Comparison of ENCODE assay signal across 8 cellular contexts in the genomic region with DNA sequence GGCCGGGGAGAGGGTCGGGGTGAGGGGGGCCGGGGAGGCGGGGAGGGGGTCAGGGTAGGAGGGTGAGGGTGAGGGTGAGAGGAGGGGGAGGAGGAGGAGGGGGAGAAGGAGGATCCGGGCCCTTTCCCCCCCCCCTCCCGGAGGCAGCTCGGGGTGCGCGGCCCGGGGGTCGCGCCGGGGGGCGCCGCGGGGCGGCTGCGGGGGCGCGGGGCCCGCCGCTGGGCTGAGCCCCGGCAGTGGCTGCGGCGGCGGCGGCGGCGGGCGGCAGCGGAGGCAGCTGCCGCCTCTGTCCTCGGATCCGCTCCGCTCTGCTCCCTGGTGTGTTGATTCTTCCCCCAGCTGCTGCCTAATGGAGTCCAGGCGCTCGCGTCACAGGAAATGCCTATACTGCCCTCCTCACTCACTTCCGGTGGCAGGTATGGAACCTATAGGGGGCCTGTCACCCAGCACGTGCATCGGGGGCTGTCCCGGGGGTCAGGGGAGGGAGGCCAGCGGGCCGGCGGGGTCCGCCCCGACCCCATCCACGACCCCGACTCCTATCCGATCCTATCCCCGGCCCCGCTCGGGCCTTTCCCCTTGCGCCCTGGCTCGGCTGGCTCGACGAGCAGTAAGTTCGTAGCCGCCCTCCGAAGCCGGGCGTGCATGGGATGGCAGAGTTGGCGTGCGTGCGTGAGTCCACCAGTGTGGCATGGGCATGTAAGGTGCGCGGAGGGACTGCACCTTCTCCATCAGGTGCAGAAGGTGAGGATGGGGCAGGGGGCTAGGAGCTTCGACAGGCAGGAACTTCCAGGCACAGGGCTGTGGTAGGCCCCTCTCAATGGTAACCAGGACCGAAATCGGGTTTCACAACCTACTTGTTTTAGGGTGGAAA. TPM values are rescaled to one million over a fixed set of nuclear protein-coding genes. Genes with fewer than 3 reads are reported as not detected.
DNase-seq lines count a peak whose midpoint lies in the region; ATAC-seq and TF ChIP-seq lines count a peak whose summit lies in the region.

WDR26 (minus strand) TSS at position 351 of the 871 bp plus-strand sequence.

- intact Hi-C loops in activated B cell treated with CpG ODN at 0.5 μM for 24 hours (cut with micrococcal nuclease), result loop anchor here (1.0 to 10.0 kb wide), 8 partner anchors 23 to 1973 kb away; partner anchors contain the start of genes CNIH4, DEGS1, FBXO28 and LBR

- H3K27ac Mint-ChIP-seq in activated B cell treated with CpG ODN at 0.5 μM for 24 hours, result peak within 1 kb of the TSS; percentile 97

- peaks cover 25% of the 10 kb centered on the region for H3K36me3 Mint-ChIP-seq in activated B cell treated with CpG ODN at 0.5 μM for 24 hours (ENCODE audit: low read depth)

- H3K4me1 Mint-ChIP-seq in activated B cell treated with CpG ODN at 0.5 μM for 24 hours, result peaks cover 47% of the 10 kb centered on the region

- POLR2A ChIA-PET in activated B cell treated with CpG ODN at 0.5 μM for 24 hours (lab: Charles Lee), result interaction anchor here (0.6 to 1.7 kb wide), 7 partner anchors 9 to 1906 kb away, joined by 3 to 7 read pairs (median 5); no protein-coding TSS in a partner anchor

- no peaks in the 10 kb centered on the region for H3K9me3 Mint-ChIP-seq in activated B cell treated with CpG ODN at 0.5 μM for 24 hours

- peak; percentile 92 for ATAC-seq in GM18873 (IDR thresholded peaks at IDR 0.05; ENCODE audit: low FRiP score, unreplicated experiment)
- peak; percentile 88 for ATAC-seq in HG03108 (IDR thresholded peaks at IDR 0.05; ENCODE audit: unreplicated experiment)
- ATAC-seq in activated B cell treated with CpG ODN at 0.5 μM for 24 hours (ENCODE audit: low read depth), result peak; percentile 85

- H3K4me3 Mint-ChIP-seq in activated B cell treated with CpG ODN at 0.5 μM for 24 hours, result peak within 1 kb of the TSS; percentile 96

- peak within 1 kb of the TSS; percentile 83 to 93 for H3K4me3 ChIP-seq in cardiac fibroblast (replicated peaks in 1 of 2; ENCODE audit: low read depth in 2 of 2, low read length in 2 of 2)

- H3K27me3 Mint-ChIP-seq in activated B cell treated with CpG ODN at 0.5 μM for 24 hours, result no peaks in the 10 kb centered on the region

- DNase-seq in AG08396 (ENCODE audit: low spot score) (peak; percentile 80), NCI-H345 (lab: John Stamatoyannopoulos, UW) (peak; percentile 81), activated B cell treated with CpG ODN at 0.5 μM for 24 hours (peak; percentile 74), cardiac fibroblast (ENCODE audit: low read depth in 2 of 2) (peak; percentile 76 to 77), inferior parietal cortex (ENCODE audit: extremely low spot score) (peak; percentile 93)
- peak; percentile 69 to 70 for DNase-seq in stimulated activated CD4-positive, alpha-beta T cell treated with anti-CD3 and anti-CD28 coated beads, Interleukin-12 subunit alpha, Interleukin-12 subunit beta, amount 100 ng/mL, for 24 hours (ENCODE audit: low read depth in 2 of 2)

- TF ChIP-seq CTCF in activated B cell treated with CpG ODN at 0.5 μM for 24 hours (IDR thresholded peaks at IDR 0.05) (no peak), cardiac fibroblast (IDR thresholded peaks at IDR 0.05; ENCODE audit: low read depth, low read length) (no peak)

- CTCF ChIA-PET in activated B cell treated with CpG ODN at 0.5 μM for 24 hours (lab: Charles Lee), result no interaction called here

RNA-seq across cellular contexts. Expression of gene WDR26, which starts in this region (rescaled TPM):
- total RNA-seq in activated B cell treated with CpG ODN at 0.5 μM for 24 hours, result 75.3 and 91.3 TPM in 2 replicates

Comparison
In these comparisons a context has a peak if more than half of its experiments do, and no peak if none do; other contexts are left out.
1. Peak in every context shown above with its lines: DNase-seq, ATAC-seq and H3K4me3 ChIP-seq.